13 cellular contexts compared by ENCODE assay signal in genomic region chr17:17413821-17414220, GRCh38.
DNase-seq lines count a peak whose midpoint lies in the region; ATAC-seq and TF ChIP-seq lines count a peak whose summit lies in the region.
"Had no signal": no experiment of that assay in that cellular context is flagged by ENCODE, and none has a peak within 500 bp of the region (broad histone marks: within the 10 kb centered on the region; RNA-seq: fewer than 3 reads in every experiment).

No MANE protein-coding gene starts in this region.

- peaks cover 4% of the 10 kb centered on the region for H3K4me1 ChIP-seq in mesenchymal stem cell (ENCODE audit: control insufficient read depth, insufficient read depth, low read depth, low read length)
- H3K4me1 ChIP-seq in tibial nerve, result peaks cover 0 to 37% (median 5%) of the 10 kb centered on the region in 4 donors

- H4K91ac ChIP-seq in mesenchymal stem cell (ENCODE audit: low read length), result no peak overlapping the region

- H2AFZ ChIP-seq in mesenchymal stem cell (ENCODE audit: low read depth, low read length), result no peak overlapping the region

- H3K27me3 Mint-ChIP-seq in MCF 10A (ENCODE audit: insufficient read depth, unreplicated experiment), result no peaks in the 10 kb centered on the region
- H3K27me3 Mint-ChIP-seq in natural killer cell treated with Interleukin-12 subunit alpha and Interleukin-12 subunit beta and Interleukin-15 and Interleukin-18, amount 100 ng/mL, for 72 hours, result peaks cover 4 to 14% of the 10 kb centered on the region in 2 donors

- H3K4me1 Mint-ChIP-seq in MCF 10A (ENCODE audit: insufficient read depth, unreplicated experiment), result peaks cover 23% of the 10 kb centered on the region
- peaks cover 53 to 56% of the 10 kb centered on the region in 2 donors for H3K4me1 Mint-ChIP-seq in natural killer cell treated with Interleukin-12 subunit alpha and Interleukin-12 subunit beta and Interleukin-15 and Interleukin-18, amount 100 ng/mL, for 72 hours (ENCODE audit: low read depth in 2 of 2)

- H3K36me3 ChIP-seq in MG63 (no peaks in the 10 kb centered on the region), mesenchymal stem cell (ENCODE audit: control insufficient read depth in 1 of 2, insufficient read depth in 2 of 2, low read depth in 1 of 2, low read length in 2 of 2) (no peaks in the 10 kb centered on the region), tibial nerve (no peaks in the 10 kb centered on the region)

- POLR2A ChIA-PET in MCF 10A (lab: Yijun Ruan, JAX), result interaction anchor here (0.6 to 1.9 kb wide), 2 partner anchors 27 to 36 kb away, joined by 4 to 7 read pairs; no protein-coding TSS in a partner anchor

- no peaks in the 10 kb centered on the region for H3K9me3 Mint-ChIP-seq in MCF 10A (ENCODE audit: unreplicated experiment)
- no peaks in the 10 kb centered on the region for H3K9me3 Mint-ChIP-seq in natural killer cell treated with Interleukin-12 subunit alpha and Interleukin-12 subunit beta and Interleukin-15 and Interleukin-18, amount 100 ng/mL, for 72 hours
- H3K9me3 Mint-ChIP-seq: activated B cell treated with CpG ODN at 0.5 μM for 24 hours; CD8-positive, alpha-beta T cell had no signal

- TF ChIP-seq EP300 in tibial nerve (IDR thresholded peaks at IDR 0.05), result no peak

- H3K14ac ChIP-seq in mesenchymal stem cell (ENCODE audit: low read length in 2 of 2), result no peak overlapping the region

- no peak overlapping the region for H3K4ac ChIP-seq in mesenchymal stem cell (ENCODE audit: low read depth in 1 of 2, low read length in 2 of 2)

- H2BK5ac ChIP-seq in mesenchymal stem cell (ENCODE audit: low read depth, low read length, poor library complexity, severe bottlenecking), result no peak overlapping the region

- no peak overlapping the region for H4K8ac ChIP-seq in mesenchymal stem cell (ENCODE audit: low read length)

- no peak overlapping the region for H2AK5ac ChIP-seq in mesenchymal stem cell (ENCODE audit: low read length, severe bottlenecking)

- no peak overlapping the region for H3K4me2 ChIP-seq in mesenchymal stem cell (ENCODE audit: low read length, poor library complexity, severe bottlenecking)

- no peak for TF ChIP-seq POLR2A in tibial nerve (IDR thresholded peaks at IDR 0.05)

- H3K4me3 ChIP-seq in MG63, result peak overlapping the region; percentile 33
- H3K4me3 ChIP-seq in mesenchymal stem cell (ENCODE audit: insufficient read depth in 1 of 2, low read depth in 1 of 2, low read length in 2 of 2), result peak overlapping the region in 1 of 2 experiments; percentile 73
- peak overlapping the region in 2 of 4 donors; percentile 7 to 29 for H3K4me3 ChIP-seq in tibial nerve

- H3K79me1 ChIP-seq in mesenchymal stem cell (replicated peaks; ENCODE audit: low read length, poor library complexity, severe bottlenecking), result no peaks in the 10 kb centered on the region

- no peak overlapping the region for H3K23ac ChIP-seq in mesenchymal stem cell (ENCODE audit: low read length in 2 of 2)

- ATAC-seq in HG02870 (IDR thresholded peaks at IDR 0.05; ENCODE audit: unreplicated experiment) (no peak), GM21367 (IDR thresholded peaks at IDR 0.05; ENCODE audit: unreplicated experiment) (no peak)
- ATAC-seq in natural killer cell treated with Interleukin-12 subunit alpha and Interleukin-12 subunit beta and Interleukin-15 and Interleukin-18, amount 100 ng/mL, for 72 hours, result no peak
- ATAC-seq: activated CD8-positive, alpha-beta memory T cell treated with anti-CD3 and anti-CD28 coated beads, Interleukin-2, amount 10 ng/mL, durations not matched to agents 7 days and 5 days; CD8-positive, alpha-beta T cell had no signal

- no peaks in the 10 kb centered on the region for H3K27me3 ChIP-seq in MG63
- H3K27me3 ChIP-seq in mesenchymal stem cell (ENCODE audit: control insufficient read depth in 1 of 2, insufficient read depth in 1 of 2, low read length in 2 of 2), result peaks cover 3 to 13% of the 10 kb centered on the region in 2 experiments
- no peaks in the 10 kb centered on the region for H3K27me3 ChIP-seq in tibial nerve

- H2BK120ac ChIP-seq in mesenchymal stem cell (ENCODE audit: low read depth, low read length), result no peak overlapping the region

- intact Hi-C loops in MCF 10A (cut with micrococcal nuclease), result no loop called here

- WGBS in mesenchymal stem cell, result 81% methylated on average over 7 of the region's 7 CpGs
- WGBS in tibial nerve, 2 donors, result 75 to 76% methylated on average over 7 of the region's 7 CpGs

- no peak overlapping the region for H2BK12ac ChIP-seq in mesenchymal stem cell (ENCODE audit: low read length in 2 of 2)

- H3K9ac ChIP-seq in mesenchymal stem cell (ENCODE audit: low read length), result peak overlapping the region; percentile 89

- DNase-seq in MG63, result no peak
- peak; percentile 49 for DNase-seq in MCF 10A (ENCODE audit: unreplicated experiment)
- DNase-seq in mesenchymal stem cell, result no peak
- no peak for DNase-seq in tibial nerve (ENCODE audit: low spot score in 2 of 2)
- no peak for DNase-seq in natural killer cell treated with Interleukin-12 subunit alpha and Interleukin-12 subunit beta and Interleukin-15 and Interleukin-18, amount 100 ng/mL, for 72 hours (ENCODE audit: low spot score)
- DNase-seq: activated B cell treated with CpG ODN at 0.5 μM for 24 hours; activated CD8-positive, alpha-beta memory T cell treated with anti-CD3 and anti-CD28 coated beads, Interleukin-2, amount 10 ng/mL, durations not matched to agents 7 days and 5 days; activated naive CD4-positive, alpha-beta T cell treated with Interleukin-2 at 50 U/mL for 16 hours; CD8-positive, alpha-beta T cell; H9 had no signal

- CTCF ChIA-PET in MCF 10A (lab: Yijun Ruan, JAX), result interaction anchor here (0.5 to 1.0 kb wide), 4 partner anchors 9 to 404 kb away, joined by 3 to 5 read pairs (median 3); no protein-coding TSS in a partner anchor

- no peaks in the 10 kb centered on the region for H3K36me3 Mint-ChIP-seq in MCF 10A (ENCODE audit: insufficient read depth, unreplicated experiment)
- H3K36me3 Mint-ChIP-seq in natural killer cell treated with Interleukin-12 subunit alpha and Interleukin-12 subunit beta and Interleukin-15 and Interleukin-18, amount 100 ng/mL, for 72 hours, result no peaks in the 10 kb centered on the region
- H3K36me3 Mint-ChIP-seq: CD8-positive, alpha-beta T cell had no signal

- BruUV-seq in MCF 10A (replicated peaks; lab: Mats Ljungman, UMichigan), result no TSS peak

- H2BK15ac ChIP-seq in mesenchymal stem cell (ENCODE audit: low read depth, poor library complexity, severe bottlenecking), result no peak overlapping the region

- H3K27ac ChIP-seq in mesenchymal stem cell (ENCODE audit: low read length, poor library complexity, severe bottlenecking) (no peak overlapping the region), tibial nerve (peak overlapping the region in 3 of 4 donors; percentile 12 to 81 (median 17))
- H3K27ac ChIP-seq: HL-60 had no signal

- peak overlapping the region; percentile 57 for H3K27ac Mint-ChIP-seq in MCF 10A (ENCODE audit: low read depth, unreplicated experiment)
- H3K27ac Mint-ChIP-seq in natural killer cell treated with Interleukin-12 subunit alpha and Interleukin-12 subunit beta and Interleukin-15 and Interleukin-18, amount 100 ng/mL, for 72 hours, result peak overlapping the region in 1 of 2 donors; percentile 22
- H3K27ac Mint-ChIP-seq: activated B cell treated with CpG ODN at 0.5 μM for 24 hours; activated CD8-positive, alpha-beta memory T cell treated with anti-CD3 and anti-CD28 coated beads, Interleukin-2, amount 10 ng/mL, durations not matched to agents 7 days and 5 days; CD8-positive, alpha-beta T cell had no signal

- TF ChIP-seq CTCF in MCF 10A (IDR thresholded peaks at IDR 0.05; ENCODE audit: unreplicated experiment) (no peak), tibial nerve (IDR thresholded peaks at IDR 0.05) (no peak)

- H3K9me3 ChIP-seq in MG63, result no peaks in the 10 kb centered on the region
- H3K9me3 ChIP-seq in mesenchymal stem cell (ENCODE audit: control insufficient read depth, low read length), result no peaks in the 10 kb centered on the region
- H3K9me3 ChIP-seq in tibial nerve, result no peaks in the 10 kb centered on the region

- H3K18ac ChIP-seq in mesenchymal stem cell (ENCODE audit: low read depth in 1 of 2, low read length in 2 of 2), result no peak overlapping the region

- H3K4me3 Mint-ChIP-seq in MCF 10A (ENCODE audit: unreplicated experiment), result peak overlapping the region; percentile 61
- H3K4me3 Mint-ChIP-seq in natural killer cell treated with Interleukin-12 subunit alpha and Interleukin-12 subunit beta and Interleukin-15 and Interleukin-18, amount 100 ng/mL, for 72 hours, result no peak overlapping the region
- H3K4me3 Mint-ChIP-seq: activated B cell treated with CpG ODN at 0.5 μM for 24 hours; activated CD8-positive, alpha-beta memory T cell treated with anti-CD3 and anti-CD28 coated beads, Interleukin-2, amount 10 ng/mL, durations not matched to agents 7 days and 5 days; CD8-positive, alpha-beta T cell; H9 had no signal
